Comparison of ENCODE assay signal across 1 cellular context in genomic region chr2:54664238-54664786, GRCh38.
TF ChIP-seq lines count a peak whose summit lies in the region.

No MANE protein-coding gene starts in this region.

TF ChIP-seq in HepG2, 621 proteins besides CTCF, POLR2A, EP300 and RAD21 (continued from another document):
- TF ChIP-seq RNF219 (CRISPR knock-in tag; IDR thresholded peaks at IDR 0.05) (no peak), ZBTB38 (CRISPR knock-in tag; IDR thresholded peaks at IDR 0.05) (peak; percentile 94), CAMTA2 (CRISPR knock-in tag; IDR thresholded peaks at IDR 0.05; ENCODE audit: borderline replicate concordance) (no peak), GFI1 (CRISPR knock-in tag; IDR thresholded peaks at IDR 0.05; ENCODE audit: borderline replicate concordance) (0 out of 2 replicates have a peak, but pooled peaks have one; percentile 10), ZEB1 (IDR thresholded peaks at IDR 0.05; ENCODE audit: insufficient replicate concordance, low read depth) (no peak), ZMAT3 (CRISPR knock-in tag; conservative IDR thresholded peaks at IDR 0.05) (no peak), MAZ (IDR thresholded peaks at IDR 0.05; ENCODE audit: borderline replicate concordance, low read depth, low read length) (no peak), MAZ (CRISPR knock-in tag; IDR thresholded peaks at IDR 0.05; ENCODE audit: low read depth) (no peak), ZNF549 (CRISPR knock-in tag; IDR thresholded peaks at IDR 0.05) (no peak), GTF2F1 (IDR thresholded peaks at IDR 0.05; ENCODE audit: low read length) (no peak), CERS6 (CRISPR knock-in tag; IDR thresholded peaks at IDR 0.05) (no peak), SMC3 (IDR thresholded peaks at IDR 0.05; ENCODE audit: low read length) (no peak), POLR2G (IDR thresholded peaks at IDR 0.05; ENCODE audit: low read depth, low read length) (peak; percentile 38; the same call in 1 of the 2 replicates), SOX13 (IDR thresholded peaks at IDR 0.05) (no peak), SOX13 (CRISPR knock-in tag; conservative IDR thresholded peaks at IDR 0.05 in 1 of 2, IDR thresholded peaks at IDR 0.05 in 1 of 2) (no peak), ZNF33A (CRISPR knock-in tag; IDR thresholded peaks at IDR 0.05; ENCODE audit: borderline replicate concordance) (no peak), ZNF737 (CRISPR knock-in tag; IDR thresholded peaks at IDR 0.05; ENCODE audit: borderline replicate concordance) (no peak), IRX3 (CRISPR knock-in tag; IDR thresholded peaks at IDR 0.05; ENCODE audit: borderline replicate concordance, low read depth) (no peak), MLX (CRISPR knock-in tag; IDR thresholded peaks at IDR 0.05) (no peak), NCOA2 (CRISPR knock-in tag; IDR thresholded peaks at IDR 0.05) (no peak), ATF4 (CRISPR knock-in tag; IDR thresholded peaks at IDR 0.05) (no peak), TGIF2 (CRISPR knock-in tag; IDR thresholded peaks at IDR 0.05) (no peak), ZNF770 (CRISPR knock-in tag; IDR thresholded peaks at IDR 0.05) (no peak), NFKBIZ (CRISPR knock-in tag; IDR thresholded peaks at IDR 0.05) (no peak), SRSF4 (IDR thresholded peaks at IDR 0.05; ENCODE audit: low read depth, low read length, poor library complexity, severe bottlenecking) (no peak), ZNF282 (IDR thresholded peaks at IDR 0.05; ENCODE audit: partially characterized antibody) (no peak), AFF4 (CRISPR knock-in tag; IDR thresholded peaks at IDR 0.05) (no peak), ZBTB33 (CRISPR knock-in tag; IDR thresholded peaks at IDR 0.05) (peak; percentile 96), IKZF1 (IDR thresholded peaks at IDR 0.05) (no peak), ZNF780A (CRISPR knock-in tag; IDR thresholded peaks at IDR 0.05) (no peak), ZNF33B (CRISPR knock-in tag; IDR thresholded peaks at IDR 0.05) (no peak), FOXJ3 (CRISPR knock-in tag; IDR thresholded peaks at IDR 0.05; ENCODE audit: borderline replicate concordance) (no peak), FOXA1 (IDR thresholded peaks at IDR 0.05) (no peak), FOXA1 (CRISPR knock-in tag; IDR thresholded peaks at IDR 0.05) (no peak), AGO2 (optimal IDR thresholded peaks at IDR 0.05; ENCODE audit: low read depth, low read length) (peak; percentile 82), RFX3 (CRISPR knock-in tag; IDR thresholded peaks at IDR 0.05) (no peak), ZNF687 (CRISPR knock-in tag; IDR thresholded peaks at IDR 0.05) (peak; percentile 39), PAF1 (CRISPR knock-in tag; IDR thresholded peaks at IDR 0.05) (no peak), NR0B2 (CRISPR knock-in tag; IDR thresholded peaks at IDR 0.05) (no peak), RBM22 (optimal IDR thresholded peaks at IDR 0.05; ENCODE audit: low read length) (peak; percentile 97), ZNF10 (CRISPR knock-in tag; IDR thresholded peaks at IDR 0.05; ENCODE audit: borderline replicate concordance, low read depth) (no peak)
